19 cellular contexts compared by ENCODE assay signal in genomic region chr7:137634356-137634755, GRCh38.
DNase-seq lines count a peak whose midpoint lies in the region; ATAC-seq and TF ChIP-seq lines count a peak whose summit lies in the region.
"Had no signal": no experiment of that assay in that cellular context is flagged by ENCODE, and none has a peak within 500 bp of the region (broad histone marks: within the 10 kb centered on the region; RNA-seq: fewer than 3 reads in every experiment).

No MANE protein-coding gene starts in this region.

- H3F3A ChIP-seq in PC-3 (ENCODE audit: low read length, unreplicated experiment), result no peaks in the 10 kb centered on the region

- intact Hi-C loops in PC-3 (cut with micrococcal nuclease) (no loop called here), mammary epithelial cell (cut with micrococcal nuclease) (no loop called here)

- H3K9me3 ChIP-seq in PC-3 (ENCODE audit: low read length) (no peaks in the 10 kb centered on the region), mammary epithelial cell (replicated peaks; ENCODE audit: insufficient read depth, low read length) (no peaks in the 10 kb centered on the region)
- no peaks in the 10 kb centered on the region for H3K9me3 ChIP-seq in effector memory CD4-positive, alpha-beta T cell (ENCODE audit: control insufficient read depth, low read length)
- H3K9me3 ChIP-seq: A549, BLaER1, Caco-2 had no signal

- peaks cover 26% of the 10 kb centered on the region for H3K27me3 ChIP-seq in PC-3 (ENCODE audit: low read length)
- H3K27me3 ChIP-seq in mammary epithelial cell (ENCODE audit: insufficient read depth, low read length), result no peaks in the 10 kb centered on the region
- H3K27me3 ChIP-seq in effector memory CD4-positive, alpha-beta T cell (replicated peaks; ENCODE audit: control insufficient read depth, insufficient read depth, low read length, poor library complexity, severe bottlenecking), result no peaks in the 10 kb centered on the region
- H3K27me3 ChIP-seq: BLaER1 had no signal

- no peak overlapping the region for H3K9ac ChIP-seq in PC-3 (ENCODE audit: low read length)
- no peak overlapping the region for H3K9ac ChIP-seq in mammary epithelial cell (ENCODE audit: insufficient read depth, low read length)
- H3K9ac ChIP-seq: BLaER1 had no signal

- POLR2A ChIA-PET in PC-3 (lab: Charles Lee; ENCODE audit: unreplicated experiment), result no interaction called here

- 75% methylated on average over 1 of the region's 1 CpG for WGBS in mammary epithelial cell (ENCODE audit: low coverage, missing lambda C conversion rate)

- CTCF ChIA-PET in PC-3 (lab: Charles Lee) (no interaction called here), mammary epithelial cell (lab: Charles Lee; ENCODE audit: low non-redundant PET) (no interaction called here)

- DNase-seq in PC-3, result peak; percentile 29
- peak; percentile 32 for DNase-seq in mammary epithelial cell
- peak; percentile 29 for DNase-seq in putamen (ENCODE audit: low spot score)
- DNase-seq in NCI-H345 (lab: John Stamatoyannopoulos, UW), result no peak
- no peak for DNase-seq in effector memory CD4-positive, alpha-beta T cell
- DNase-seq in NCI-H187 (lab: John Stamatoyannopoulos, UW), result no peak
- DNase-seq: 8988T; ACHN; Caco-2; CD4-positive, CD25-positive, alpha-beta regulatory T cell; CD8-positive, alpha-beta T cell; DMS153; DND-41; H7; HCEC 1CT had no signal

- H3K4me1 ChIP-seq in PC-3 (ENCODE audit: insufficient read depth, low read length) (no peaks in the 10 kb centered on the region), mammary epithelial cell (ENCODE audit: insufficient read depth, low read length) (no peaks in the 10 kb centered on the region)
- H3K4me1 ChIP-seq in effector memory CD4-positive, alpha-beta T cell (ENCODE audit: control insufficient read depth, insufficient read depth, low read length, poor library complexity, severe bottlenecking), result no peaks in the 10 kb centered on the region
- H3K4me1 ChIP-seq: A549, BLaER1, Caco-2 had no signal

- H3K4me3 ChIP-seq in PC-3 (ENCODE audit: low read length), result no peak overlapping the region
- no peak overlapping the region for H3K4me3 ChIP-seq in mammary epithelial cell (replicated peaks in 1 of 3; ENCODE audit: insufficient read depth in 1 of 3, low read depth in 2 of 3, low read length in 3 of 3)
- no peak overlapping the region for H3K4me3 ChIP-seq in effector memory CD4-positive, alpha-beta T cell (ENCODE audit: insufficient read depth, low read depth, low read length, poor library complexity, severe bottlenecking)
- H3K4me3 ChIP-seq: A549, BLaER1 had no signal

- ATAC-seq in PC-3, result no peak
- peak; percentile 67 for ATAC-seq in esophagus mucosa
- ATAC-seq: A549; CD8-positive, alpha-beta T cell had no signal

- H3K79me2 ChIP-seq in PC-3 (ENCODE audit: low read length), result no peaks in the 10 kb centered on the region
- no peaks in the 10 kb centered on the region for H3K79me2 ChIP-seq in mammary epithelial cell (ENCODE audit: insufficient read depth, low read length)

- H3K9me2 ChIP-seq in PC-3 (replicated peaks; ENCODE audit: low read length), result no peaks in the 10 kb centered on the region

- in situ Hi-C loops in mammary epithelial cell (cut with MboI; ENCODE audit: low sequenced_read_pairs in 2 of 2), result no loop called here

- no peaks in the 10 kb centered on the region for H4K20me1 ChIP-seq in PC-3 (ENCODE audit: low read length)
- H4K20me1 ChIP-seq in mammary epithelial cell (ENCODE audit: insufficient read depth, low read length), result no peaks in the 10 kb centered on the region
- H4K20me1 ChIP-seq: BLaER1 had no signal

- no peak overlapping the region for H2AFZ ChIP-seq in PC-3 (ENCODE audit: low read length)
- no peak overlapping the region for H2AFZ ChIP-seq in mammary epithelial cell (ENCODE audit: low read depth, low read length)

- dilution Hi-C loops in mammary epithelial cell (cut with HindIII; ENCODE audit: low sequenced_read_pairs), result no loop called here

- H3K36me3 ChIP-seq in PC-3 (ENCODE audit: low read depth, low read length) (no peaks in the 10 kb centered on the region), mammary epithelial cell (ENCODE audit: insufficient read depth, low read length) (no peaks in the 10 kb centered on the region)
- H3K36me3 ChIP-seq in effector memory CD4-positive, alpha-beta T cell (ENCODE audit: control insufficient read depth, insufficient read depth, low read length), result no peaks in the 10 kb centered on the region
- H3K36me3 ChIP-seq: BLaER1 had no signal

- H3K27ac ChIP-seq in PC-3 (ENCODE audit: low read length) (no peak overlapping the region), mammary epithelial cell (ENCODE audit: insufficient read depth, low read depth, low read length) (no peak overlapping the region)
- H3K27ac ChIP-seq in effector memory CD4-positive, alpha-beta T cell (ENCODE audit: insufficient read depth, low read length, poor library complexity, severe bottlenecking), result no peak overlapping the region
- H3K27ac ChIP-seq: A549, BLaER1, C4-2B had no signal

- TF ChIP-seq CTCF in PC-3 (conservative IDR thresholded peaks at IDR 0.05; ENCODE audit: low read depth, low read length) (no peak), mammary epithelial cell (conservative IDR thresholded peaks at IDR 0.05 in 1 of 2, IDR thresholded peaks at IDR 0.05 in 1 of 2; ENCODE audit: extremely low read depth in 1 of 2, insufficient read depth in 1 of 2, low read depth in 1 of 2, low read length in 2 of 2) (no peak)

- H3K4me2 ChIP-seq in PC-3 (ENCODE audit: low read length), result no peak overlapping the region
- no peak overlapping the region for H3K4me2 ChIP-seq in mammary epithelial cell (ENCODE audit: insufficient read depth, low read depth, low read length)
- H3K4me2 ChIP-seq: A549, BLaER1 had no signal

- BruUV-seq in PC-3 (replicated peaks; lab: Mats Ljungman, UMichigan) (no TSS peak), mammary epithelial cell (replicated peaks; lab: Mats Ljungman, UMichigan) (no TSS peak)

Comparison
In these comparisons a context has a peak if more than half of its experiments do, and no peak if none do; other contexts are left out.
1. DNase-seq: peak in PC-3 (single experiment), mammary epithelial cell (single experiment) and putamen (single experiment); none in NCI-H345 (single experiment), effector memory CD4-positive, alpha-beta T cell (0 of 3) and NCI-H187 (0 of 2).